In the genomic region with DNA sequence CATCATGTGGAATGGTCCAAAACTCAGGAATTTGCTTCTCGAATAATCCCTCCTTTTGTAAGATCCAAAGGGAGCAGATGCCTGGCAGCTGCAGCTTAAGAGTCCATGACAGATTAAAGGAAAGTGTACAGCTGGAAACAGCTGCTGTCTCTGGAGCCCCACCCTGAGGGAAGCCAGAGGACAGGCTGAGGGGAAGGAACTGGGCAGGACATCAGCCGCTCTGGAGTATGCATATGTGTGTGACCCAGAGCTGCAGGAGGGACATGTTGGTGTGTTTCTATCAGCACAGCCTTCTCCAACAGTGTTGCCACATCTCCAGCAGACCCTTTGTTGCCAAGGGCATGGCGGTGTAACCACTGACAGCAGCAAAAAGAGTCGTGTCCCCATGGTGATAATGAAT, we compare ENCODE assay signal across 13 cellular contexts. TPM values are rescaled to one million over a fixed set of nuclear protein-coding genes. Genes with fewer than 3 reads are reported as not detected.
A peak's percentile ranks its signal among the peaks of the same experiment; 100 is the strongest.
DNase-seq lines count a peak whose midpoint lies in the region; ATAC-seq and TF ChIP-seq lines count a peak whose summit lies in the region.
"Had no signal": no experiment of that assay in that cellular context is flagged by ENCODE, and none has a peak within 500 bp of the region (broad histone marks: within the 10 kb centered on the region; RNA-seq: fewer than 3 reads in every experiment).

No MANE protein-coding gene starts in this region.

- no peak overlapping the region for H2AFZ ChIP-seq in neural progenitor cell (replicated peaks)

- DNase-seq in AG08396 (ENCODE audit: low spot score) (peak; percentile 49), RPMI7951 (ENCODE audit: low read depth) (peak; percentile 82), fibroblast of the conjunctiva (ENCODE audit: low read depth) (peak; percentile 32), neural progenitor cell (ENCODE audit: low spot score) (peak; percentile 56), foreskin keratinocyte (no peak), inferior parietal cortex (ENCODE audit: extremely low spot score) (no peak), SIG-M5 treated with dmso at 0.1 percent for 504 hours (lab: John Stamatoyannopoulos, UW; ENCODE audit: unreplicated experiment) (no peak)
- no peak for DNase-seq in activated T-cell treated with anti-CD3 and anti-CD28 coated beads, Interleukin-2, amount 50 U/mL, for 24 hours
- DNase-seq: activated CD4-positive, alpha-beta T cell treated with anti-CD3 and anti-CD28 coated beads for 36 hours; CD4-positive, alpha-beta memory T cell; naive B cell; OCI-M1 had no signal

- peaks cover 2% of the 10 kb centered on the region for H3K27me3 Mint-ChIP-seq in neural progenitor cell (ENCODE audit: insufficient read depth, low read depth)
- H3K27me3 Mint-ChIP-seq in activated T-cell treated with anti-CD3 and anti-CD28 coated beads, Interleukin-2, amount 50 U/mL, for 24 hours: no peaks in the 10 kb centered on the region
- H3K27me3 Mint-ChIP-seq: activated CD4-positive, alpha-beta T cell treated with anti-CD3 and anti-CD28 coated beads for 36 hours; activated naive CD4-positive, alpha-beta T cell treated with anti-CD3 and anti-CD28 coated beads, Interleukin-2, amount 50 U/mL, for 24 hours; CD4-positive, alpha-beta memory T cell; naive B cell had no signal

- peaks cover 9% of the 10 kb centered on the region for H3K4me1 ChIP-seq in neural progenitor cell
- no peaks in the 10 kb centered on the region for H3K4me1 ChIP-seq in foreskin keratinocyte

- no peak overlapping the region for H3K4me2 ChIP-seq in neural progenitor cell

- no peaks in the 10 kb centered on the region for H3K9me3 Mint-ChIP-seq in neural progenitor cell
- H3K9me3 Mint-ChIP-seq in activated T-cell treated with anti-CD3 and anti-CD28 coated beads, Interleukin-2, amount 50 U/mL, for 24 hours: no peaks in the 10 kb centered on the region
- H3K9me3 Mint-ChIP-seq: activated naive CD4-positive, alpha-beta T cell treated with anti-CD3 and anti-CD28 coated beads, Interleukin-2, amount 50 U/mL, for 24 hours; CD4-positive, alpha-beta memory T cell; naive B cell had no signal

- H3K27ac Mint-ChIP-seq in neural progenitor cell: peak overlapping the region; percentile 1
- H3K27ac Mint-ChIP-seq in activated T-cell treated with anti-CD3 and anti-CD28 coated beads, Interleukin-2, amount 50 U/mL, for 24 hours: no peak overlapping the region
- H3K27ac Mint-ChIP-seq: activated CD4-positive, alpha-beta T cell treated with anti-CD3 and anti-CD28 coated beads for 36 hours; activated naive CD4-positive, alpha-beta T cell treated with anti-CD3 and anti-CD28 coated beads, Interleukin-2, amount 50 U/mL, for 24 hours; CD4-positive, alpha-beta memory T cell had no signal

- H3K27ac ChIP-seq in neural progenitor cell (no peak overlapping the region), foreskin keratinocyte (no peak overlapping the region)

- H3F3A ChIP-seq in neural progenitor cell (ENCODE audit: low read depth): no peaks in the 10 kb centered on the region

- TF ChIP-seq CTCF in neural progenitor cell (IDR thresholded peaks at IDR 0.05) (no peak), foreskin keratinocyte (conservative IDR thresholded peaks at IDR 0.05) (no peak)

- H3K9me3 ChIP-seq in neural progenitor cell (ENCODE audit: low read depth): no peaks in the 10 kb centered on the region

- no peak overlapping the region for H3K4me3 Mint-ChIP-seq in neural progenitor cell
- no peak overlapping the region for H3K4me3 Mint-ChIP-seq in activated T-cell treated with anti-CD3 and anti-CD28 coated beads, Interleukin-2, amount 50 U/mL, for 24 hours
- H3K4me3 Mint-ChIP-seq: activated CD4-positive, alpha-beta T cell treated with anti-CD3 and anti-CD28 coated beads for 36 hours; activated naive CD4-positive, alpha-beta T cell treated with anti-CD3 and anti-CD28 coated beads, Interleukin-2, amount 50 U/mL, for 24 hours; CD4-positive, alpha-beta memory T cell had no signal

- H3K36me3 Mint-ChIP-seq in neural progenitor cell: peaks cover 18% of the 10 kb centered on the region
- peaks cover 8% of the 10 kb centered on the region for H3K36me3 Mint-ChIP-seq in activated T-cell treated with anti-CD3 and anti-CD28 coated beads, Interleukin-2, amount 50 U/mL, for 24 hours (ENCODE audit: low read depth)

- no peaks in the 10 kb centered on the region for H3K79me2 ChIP-seq in neural progenitor cell (ENCODE audit: low read depth)

- H3K9ac ChIP-seq in neural progenitor cell: no peak overlapping the region

- peaks cover 9% of the 10 kb centered on the region for H3K4me1 Mint-ChIP-seq in neural progenitor cell
- no peaks in the 10 kb centered on the region for H3K4me1 Mint-ChIP-seq in activated T-cell treated with anti-CD3 and anti-CD28 coated beads, Interleukin-2, amount 50 U/mL, for 24 hours (ENCODE audit: low read depth)
- H3K4me1 Mint-ChIP-seq: activated CD4-positive, alpha-beta T cell treated with anti-CD3 and anti-CD28 coated beads for 36 hours; activated naive CD4-positive, alpha-beta T cell treated with anti-CD3 and anti-CD28 coated beads, Interleukin-2, amount 50 U/mL, for 24 hours had no signal

- H3K36me3 ChIP-seq in neural progenitor cell: no peaks in the 10 kb centered on the region

- ATAC-seq in foreskin keratinocyte: no peak
- ATAC-seq: activated CD4-positive, alpha-beta T cell treated with anti-CD3 and anti-CD28 coated beads for 36 hours had no signal

- H3K4me3 ChIP-seq in neural progenitor cell: no peak overlapping the region

- H4K20me1 ChIP-seq in neural progenitor cell (ENCODE audit: low read depth): no peaks in the 10 kb centered on the region

- H3K27me3 ChIP-seq in neural progenitor cell (no peaks in the 10 kb centered on the region), foreskin keratinocyte (no peaks in the 10 kb centered on the region)

RNA-seq across cellular contexts. Expression of a gene that starts 46.2 kb away (rescaled TPM):
- total RNA-seq in RPMI7951 (2014; rRNA removed; shearing (Covaris generic)): 9.5 and 10.0 TPM in 2 replicates
- total RNA-seq in neural progenitor cell (ENCODE audit: low replicate concordance) (4.2 and 7.7 TPM in 2 replicates), foreskin keratinocyte (20.0 and 23.9 TPM in 2 replicates)
- 18.3 and 19.3 TPM in 2 replicates for polyA plus RNA-seq in foreskin keratinocyte

Comparison
In these comparisons a context has a peak if more than half of its experiments do, and no peak if none do; other contexts are left out.
1. DNase-seq: peak in AG08396 (single experiment), RPMI7951 (single experiment), fibroblast of the conjunctiva (single experiment) and neural progenitor cell (single experiment); none in foreskin keratinocyte (0 of 2), inferior parietal cortex (single experiment), SIG-M5 treated with dmso at 0.1 percent for 504 hours (single experiment) and activated T-cell treated with anti-CD3 and anti-CD28 coated beads, Interleukin-2, amount 50 U/mL, for 24 hours (single experiment).